In the genomic region with DNA sequence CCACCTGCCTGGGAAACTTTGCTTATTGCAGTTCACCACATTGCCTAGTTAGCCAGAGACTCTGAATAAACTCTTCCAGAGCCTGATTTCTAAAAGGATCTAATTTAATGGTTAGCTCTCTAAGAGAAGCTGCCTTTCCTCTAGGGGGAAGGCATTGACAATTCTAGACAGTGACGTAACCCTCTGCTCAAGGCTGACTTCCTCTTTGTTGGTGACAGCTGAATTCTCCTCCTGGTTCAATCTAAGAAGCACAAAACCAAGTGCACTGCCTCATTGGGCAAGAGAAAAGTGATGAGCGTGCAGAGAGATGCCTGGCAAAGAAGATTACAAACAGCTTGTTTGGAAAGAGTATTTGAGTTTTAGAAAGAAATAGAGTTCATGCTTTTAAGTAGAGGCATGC, we compare ENCODE assay signal across 1 cellular context.
TF ChIP-seq lines count a peak whose summit lies in the region.

No MANE protein-coding gene starts in this region.

TF ChIP-seq in GM12878, 131 proteins besides CTCF, POLR2A, EP300 and RAD21 (continued from another document and continues in another):
- TF ChIP-seq IKZF2 (IDR thresholded peaks at IDR 0.05) (peak in 1 of 2 experiments; percentile 30; a peak in 2 of 4 replicates), KLF5 (IDR thresholded peaks at IDR 0.05; ENCODE audit: partially characterized antibody) (no peak), NFIC (IDR thresholded peaks at IDR 0.05; ENCODE audit: low read depth, low read length) (peak; percentile 45; the same call in 1 of the 2 replicates), BCL11A (IDR thresholded peaks at IDR 0.05; ENCODE audit: low read depth, low read length) (0 out of 2 replicates have a peak, but pooled peaks have one; percentile 38), CHD4 (IDR thresholded peaks at IDR 0.05) (no peak), EED (IDR thresholded peaks at IDR 0.05; ENCODE audit: low read depth) (no peak), TARDBP (IDR thresholded peaks at IDR 0.05; ENCODE audit: borderline replicate concordance) (no peak), JUNB (IDR thresholded peaks at IDR 0.05) (no peak; the same call in 1 of the 2 replicates), ZNF217 (IDR thresholded peaks at IDR 0.05) (no peak), ZZZ3 (IDR thresholded peaks at IDR 0.05; ENCODE audit: control insufficient read depth, insufficient read length, low read depth) (no peak), CREM (IDR thresholded peaks at IDR 0.05; ENCODE audit: low read depth) (peak; percentile 69), FOXK2 (IDR thresholded peaks at IDR 0.05) (no peak), ZNF207 (IDR thresholded peaks at IDR 0.05; ENCODE audit: borderline replicate concordance) (no peak), TBL1XR1 (IDR thresholded peaks at IDR 0.05; ENCODE audit: low read depth, low read length) (no peak), POLR2AphosphoS2 (IDR thresholded peaks at IDR 0.05; ENCODE audit: low read depth, low read length) (no peak), EZH2 (IDR thresholded peaks at IDR 0.05; ENCODE audit: borderline replicate concordance, control insufficient read depth, low read depth, low read length) (no peak), ETV6 (conservative IDR thresholded peaks at IDR 0.05 in 1 of 2, IDR thresholded peaks at IDR 0.05 in 1 of 2; ENCODE audit: borderline replicate concordance in 1 of 2, low read depth in 1 of 2) (peak in 1 of 2 experiments; percentile 69; a peak in 2 of 4 replicates), CHD1 (IDR thresholded peaks at IDR 0.05; ENCODE audit: low read depth, low read length) (no peak), NR2C2 (IDR thresholded peaks at IDR 0.05; ENCODE audit: borderline replicate concordance, control insufficient read depth, insufficient read length, low read depth) (no peak), SIN3A (IDR thresholded peaks at IDR 0.05; ENCODE audit: low read depth, low read length) (no peak), SPI1 (IDR thresholded peaks at IDR 0.05; ENCODE audit: borderline replicate concordance, insufficient read depth, low read depth, low read length) (peak; percentile 96), RFX5 (IDR thresholded peaks at IDR 0.05; ENCODE audit: low read depth, low read length) (no peak), MEF2A (IDR thresholded peaks at IDR 0.05; ENCODE audit: insufficient read depth, low read depth, low read length) (no peak), YBX1 (IDR thresholded peaks at IDR 0.05) (no peak), MEF2B (IDR thresholded peaks at IDR 0.05; ENCODE audit: partially characterized antibody, poor library complexity, severe bottlenecking) (peak; percentile 33)
- TF ChIP-seq, protein P1, sequence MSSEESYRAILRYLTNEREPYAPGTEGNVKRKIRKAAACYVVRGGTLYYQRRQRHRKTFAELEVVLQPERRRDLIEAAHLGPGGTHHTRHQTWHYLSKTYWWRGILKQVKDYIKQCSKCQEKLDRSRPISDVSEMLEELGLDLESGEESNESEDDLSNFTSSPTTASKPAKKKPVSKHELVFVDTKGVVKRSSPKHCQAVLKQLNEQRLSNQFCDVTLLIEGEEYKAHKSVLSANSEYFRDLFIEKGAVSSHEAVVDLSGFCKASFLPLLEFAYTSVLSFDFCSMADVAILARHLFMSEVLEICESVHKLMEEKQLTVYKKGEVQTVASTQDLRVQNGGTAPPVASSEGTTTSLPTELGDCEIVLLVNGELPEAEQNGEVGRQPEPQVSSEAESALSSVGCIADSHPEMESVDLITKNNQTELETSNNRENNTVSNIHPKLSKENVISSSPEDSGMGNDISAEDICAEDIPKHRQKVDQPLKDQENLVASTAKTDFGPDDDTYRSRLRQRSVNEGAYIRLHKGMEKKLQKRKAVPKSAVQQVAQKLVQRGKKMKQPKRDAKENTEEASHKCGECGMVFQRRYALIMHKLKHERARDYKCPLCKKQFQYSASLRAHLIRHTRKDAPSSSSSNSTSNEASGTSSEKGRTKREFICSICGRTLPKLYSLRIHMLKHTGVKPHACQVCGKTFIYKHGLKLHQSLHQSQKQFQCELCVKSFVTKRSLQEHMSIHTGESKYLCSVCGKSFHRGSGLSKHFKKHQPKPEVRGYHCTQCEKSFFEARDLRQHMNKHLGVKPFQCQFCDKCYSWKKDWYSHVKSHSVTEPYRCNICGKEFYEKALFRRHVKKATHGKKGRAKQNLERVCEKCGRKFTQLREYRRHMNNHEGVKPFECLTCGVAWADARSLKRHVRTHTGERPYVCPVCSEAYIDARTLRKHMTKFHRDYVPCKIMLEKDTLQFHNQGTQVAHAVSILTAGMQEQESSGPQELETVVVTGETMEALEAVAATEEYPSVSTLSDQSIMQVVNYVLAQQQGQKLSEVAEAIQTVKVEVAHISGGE (CRISPR knock-in tag; IDR thresholded peaks at IDR 0.05), result no peak
- TF ChIP-seq, protein P2, sequence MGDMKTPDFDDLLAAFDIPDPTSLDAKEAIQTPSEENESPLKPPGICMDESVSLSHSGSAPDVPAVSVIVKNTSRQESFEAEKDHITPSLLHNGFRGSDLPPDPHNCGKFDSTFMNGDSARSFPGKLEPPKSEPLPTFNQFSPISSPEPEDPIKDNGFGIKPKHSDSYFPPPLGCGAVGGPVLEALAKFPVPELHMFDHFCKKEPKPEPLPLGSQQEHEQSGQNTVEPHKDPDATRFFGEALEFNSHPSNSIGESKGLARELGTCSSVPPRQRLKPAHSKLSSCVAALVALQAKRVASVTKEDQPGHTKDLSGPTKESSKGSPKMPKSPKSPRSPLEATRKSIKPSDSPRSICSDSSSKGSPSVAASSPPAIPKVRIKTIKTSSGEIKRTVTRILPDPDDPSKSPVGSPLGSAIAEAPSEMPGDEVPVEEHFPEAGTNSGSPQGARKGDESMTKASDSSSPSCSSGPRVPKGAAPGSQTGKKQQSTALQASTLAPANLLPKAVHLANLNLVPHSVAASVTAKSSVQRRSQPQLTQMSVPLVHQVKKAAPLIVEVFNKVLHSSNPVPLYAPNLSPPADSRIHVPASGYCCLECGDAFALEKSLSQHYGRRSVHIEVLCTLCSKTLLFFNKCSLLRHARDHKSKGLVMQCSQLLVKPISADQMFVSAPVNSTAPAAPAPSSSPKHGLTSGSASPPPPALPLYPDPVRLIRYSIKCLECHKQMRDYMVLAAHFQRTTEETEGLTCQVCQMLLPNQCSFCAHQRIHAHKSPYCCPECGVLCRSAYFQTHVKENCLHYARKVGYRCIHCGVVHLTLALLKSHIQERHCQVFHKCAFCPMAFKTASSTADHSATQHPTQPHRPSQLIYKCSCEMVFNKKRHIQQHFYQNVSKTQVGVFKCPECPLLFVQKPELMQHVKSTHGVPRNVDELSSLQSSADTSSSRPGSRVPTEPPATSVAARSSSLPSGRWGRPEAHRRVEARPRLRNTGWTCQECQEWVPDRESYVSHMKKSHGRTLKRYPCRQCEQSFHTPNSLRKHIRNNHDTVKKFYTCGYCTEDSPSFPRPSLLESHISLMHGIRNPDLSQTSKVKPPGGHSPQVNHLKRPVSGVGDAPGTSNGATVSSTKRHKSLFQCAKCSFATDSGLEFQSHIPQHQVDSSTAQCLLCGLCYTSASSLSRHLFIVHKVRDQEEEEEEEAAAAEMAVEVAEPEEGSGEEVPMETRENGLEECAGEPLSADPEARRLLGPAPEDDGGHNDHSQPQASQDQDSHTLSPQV (IDR thresholded peaks at IDR 0.05), result no peak
- TF ChIP-seq, protein P3, sequence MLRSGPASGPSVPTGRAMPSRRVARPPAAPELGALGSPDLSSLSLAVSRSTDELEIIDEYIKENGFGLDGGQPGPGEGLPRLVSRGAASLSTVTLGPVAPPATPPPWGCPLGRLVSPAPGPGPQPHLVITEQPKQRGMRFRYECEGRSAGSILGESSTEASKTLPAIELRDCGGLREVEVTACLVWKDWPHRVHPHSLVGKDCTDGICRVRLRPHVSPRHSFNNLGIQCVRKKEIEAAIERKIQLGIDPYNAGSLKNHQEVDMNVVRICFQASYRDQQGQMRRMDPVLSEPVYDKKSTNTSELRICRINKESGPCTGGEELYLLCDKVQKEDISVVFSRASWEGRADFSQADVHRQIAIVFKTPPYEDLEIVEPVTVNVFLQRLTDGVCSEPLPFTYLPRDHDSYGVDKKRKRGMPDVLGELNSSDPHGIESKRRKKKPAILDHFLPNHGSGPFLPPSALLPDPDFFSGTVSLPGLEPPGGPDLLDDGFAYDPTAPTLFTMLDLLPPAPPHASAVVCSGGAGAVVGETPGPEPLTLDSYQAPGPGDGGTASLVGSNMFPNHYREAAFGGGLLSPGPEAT (IDR thresholded peaks at IDR 0.05; ENCODE audit: low read depth), result no peak
- TF ChIP-seq, protein P4, sequence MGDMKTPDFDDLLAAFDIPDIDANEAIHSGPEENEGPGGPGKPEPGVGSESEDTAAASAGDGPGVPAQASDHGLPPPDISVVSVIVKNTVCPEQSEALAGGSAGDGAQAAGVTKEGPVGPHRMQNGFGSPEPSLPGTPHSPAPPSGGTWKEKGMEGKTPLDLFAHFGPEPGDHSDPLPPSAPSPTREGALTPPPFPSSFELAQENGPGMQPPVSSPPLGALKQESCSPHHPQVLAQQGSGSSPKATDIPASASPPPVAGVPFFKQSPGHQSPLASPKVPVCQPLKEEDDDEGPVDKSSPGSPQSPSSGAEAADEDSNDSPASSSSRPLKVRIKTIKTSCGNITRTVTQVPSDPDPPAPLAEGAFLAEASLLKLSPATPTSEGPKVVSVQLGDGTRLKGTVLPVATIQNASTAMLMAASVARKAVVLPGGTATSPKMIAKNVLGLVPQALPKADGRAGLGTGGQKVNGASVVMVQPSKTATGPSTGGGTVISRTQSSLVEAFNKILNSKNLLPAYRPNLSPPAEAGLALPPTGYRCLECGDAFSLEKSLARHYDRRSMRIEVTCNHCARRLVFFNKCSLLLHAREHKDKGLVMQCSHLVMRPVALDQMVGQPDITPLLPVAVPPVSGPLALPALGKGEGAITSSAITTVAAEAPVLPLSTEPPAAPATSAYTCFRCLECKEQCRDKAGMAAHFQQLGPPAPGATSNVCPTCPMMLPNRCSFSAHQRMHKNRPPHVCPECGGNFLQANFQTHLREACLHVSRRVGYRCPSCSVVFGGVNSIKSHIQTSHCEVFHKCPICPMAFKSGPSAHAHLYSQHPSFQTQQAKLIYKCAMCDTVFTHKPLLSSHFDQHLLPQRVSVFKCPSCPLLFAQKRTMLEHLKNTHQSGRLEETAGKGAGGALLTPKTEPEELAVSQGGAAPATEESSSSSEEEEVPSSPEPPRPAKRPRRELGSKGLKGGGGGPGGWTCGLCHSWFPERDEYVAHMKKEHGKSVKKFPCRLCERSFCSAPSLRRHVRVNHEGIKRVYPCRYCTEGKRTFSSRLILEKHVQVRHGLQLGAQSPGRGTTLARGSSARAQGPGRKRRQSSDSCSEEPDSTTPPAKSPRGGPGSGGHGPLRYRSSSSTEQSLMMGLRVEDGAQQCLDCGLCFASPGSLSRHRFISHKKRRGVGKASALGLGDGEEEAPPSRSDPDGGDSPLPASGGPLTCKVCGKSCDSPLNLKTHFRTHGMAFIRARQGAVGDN (IDR thresholded peaks at IDR 0.05), result peak; percentile 45; the same call in 1 of the 2 replicates
- TF ChIP-seq, protein P5, sequence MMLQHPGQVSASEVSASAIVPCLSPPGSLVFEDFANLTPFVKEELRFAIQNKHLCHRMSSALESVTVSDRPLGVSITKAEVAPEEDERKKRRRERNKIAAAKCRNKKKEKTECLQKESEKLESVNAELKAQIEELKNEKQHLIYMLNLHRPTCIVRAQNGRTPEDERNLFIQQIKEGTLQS (IDR thresholded peaks at IDR 0.05; ENCODE audit: borderline replicate concordance, extremely low read depth, low read depth, low read length), result no peak
- TF ChIP-seq, protein P6, sequence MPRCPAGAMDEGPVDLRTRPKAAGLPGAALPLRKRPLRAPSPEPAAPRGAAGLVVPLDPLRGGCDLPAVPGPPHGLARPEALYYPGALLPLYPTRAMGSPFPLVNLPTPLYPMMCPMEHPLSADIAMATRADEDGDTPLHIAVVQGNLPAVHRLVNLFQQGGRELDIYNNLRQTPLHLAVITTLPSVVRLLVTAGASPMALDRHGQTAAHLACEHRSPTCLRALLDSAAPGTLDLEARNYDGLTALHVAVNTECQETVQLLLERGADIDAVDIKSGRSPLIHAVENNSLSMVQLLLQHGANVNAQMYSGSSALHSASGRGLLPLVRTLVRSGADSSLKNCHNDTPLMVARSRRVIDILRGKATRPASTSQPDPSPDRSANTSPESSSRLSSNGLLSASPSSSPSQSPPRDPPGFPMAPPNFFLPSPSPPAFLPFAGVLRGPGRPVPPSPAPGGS (IDR thresholded peaks at IDR 0.05; ENCODE audit: borderline replicate concordance, insufficient read depth, low read depth, low read length, poor library complexity, severe bottlenecking), result no peak
- TF ChIP-seq, protein P7, sequence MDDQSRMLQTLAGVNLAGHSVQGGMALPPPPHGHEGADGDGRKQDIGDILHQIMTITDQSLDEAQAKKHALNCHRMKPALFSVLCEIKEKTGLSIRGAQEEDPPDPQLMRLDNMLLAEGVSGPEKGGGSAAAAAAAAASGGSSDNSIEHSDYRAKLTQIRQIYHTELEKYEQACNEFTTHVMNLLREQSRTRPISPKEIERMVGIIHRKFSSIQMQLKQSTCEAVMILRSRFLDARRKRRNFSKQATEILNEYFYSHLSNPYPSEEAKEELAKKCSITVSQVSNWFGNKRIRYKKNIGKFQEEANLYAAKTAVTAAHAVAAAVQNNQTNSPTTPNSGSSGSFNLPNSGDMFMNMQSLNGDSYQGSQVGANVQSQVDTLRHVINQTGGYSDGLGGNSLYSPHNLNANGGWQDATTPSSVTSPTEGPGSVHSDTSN (IDR thresholded peaks at IDR 0.05; ENCODE audit: insufficient replicate concordance, low read depth, low read length), result no peak
- TF ChIP-seq, protein P8, sequence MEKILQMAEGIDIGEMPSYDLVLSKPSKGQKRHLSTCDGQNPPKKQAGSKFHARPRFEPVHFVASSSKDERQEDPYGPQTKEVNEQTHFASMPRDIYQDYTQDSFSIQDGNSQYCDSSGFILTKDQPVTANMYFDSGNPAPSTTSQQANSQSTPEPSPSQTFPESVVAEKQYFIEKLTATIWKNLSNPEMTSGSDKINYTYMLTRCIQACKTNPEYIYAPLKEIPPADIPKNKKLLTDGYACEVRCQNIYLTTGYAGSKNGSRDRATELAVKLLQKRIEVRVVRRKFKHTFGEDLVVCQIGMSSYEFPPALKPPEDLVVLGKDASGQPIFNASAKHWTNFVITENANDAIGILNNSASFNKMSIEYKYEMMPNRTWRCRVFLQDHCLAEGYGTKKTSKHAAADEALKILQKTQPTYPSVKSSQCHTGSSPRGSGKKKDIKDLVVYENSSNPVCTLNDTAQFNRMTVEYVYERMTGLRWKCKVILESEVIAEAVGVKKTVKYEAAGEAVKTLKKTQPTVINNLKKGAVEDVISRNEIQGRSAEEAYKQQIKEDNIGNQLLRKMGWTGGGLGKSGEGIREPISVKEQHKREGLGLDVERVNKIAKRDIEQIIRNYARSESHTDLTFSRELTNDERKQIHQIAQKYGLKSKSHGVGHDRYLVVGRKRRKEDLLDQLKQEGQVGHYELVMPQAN (conservative IDR thresholded peaks at IDR 0.05), result no peak
